12 cellular contexts compared by ENCODE assay signal in genomic region chr16:11155284-11155806, GRCh38.
DNase-seq lines count a peak whose midpoint lies in the region; ATAC-seq and TF ChIP-seq lines count a peak whose summit lies in the region.
"Had no signal": no experiment of that assay in that cellular context is flagged by ENCODE, and none has a peak within 500 bp of the region (broad histone marks: within the 10 kb centered on the region; RNA-seq: fewer than 3 reads in every experiment).

No MANE protein-coding gene starts in this region.

- H3K27me3 Mint-ChIP-seq in activated naive CD4-positive, alpha-beta T cell treated with anti-CD3 and anti-CD28 coated beads for 36 hours (ENCODE audit: low read depth) = no peaks in the 10 kb centered on the region

- no peak for TF ChIP-seq EP300 in upper lobe of left lung (IDR thresholded peaks at IDR 0.05)

- H3K23ac ChIP-seq in trophoblast cell (ENCODE audit: low read length) = no peak overlapping the region

- H2AFZ ChIP-seq in PC-3 (ENCODE audit: low read length) (peak overlapping the region; percentile 67), trophoblast cell (ENCODE audit: insufficient read depth, low read length, poor library complexity) (no peak overlapping the region)

- H2BK12ac ChIP-seq in trophoblast cell (ENCODE audit: low read length) = no peak overlapping the region

- H3K27ac ChIP-seq in PC-3 (ENCODE audit: low read length) (peak overlapping the region; percentile 79), trophoblast cell (ENCODE audit: low read depth, low read length) (no peak overlapping the region), upper lobe of left lung (no peak overlapping the region)

- H3K79me1 ChIP-seq in trophoblast cell (ENCODE audit: low read length) = peaks cover 3% of the 10 kb centered on the region

- H3K4me3 Mint-ChIP-seq in activated naive CD4-positive, alpha-beta T cell treated with anti-CD3 and anti-CD28 coated beads for 36 hours = no peak overlapping the region

- H3K36me3 ChIP-seq in PC-3 (ENCODE audit: low read depth, low read length) = no peaks in the 10 kb centered on the region
- H3K36me3 ChIP-seq in trophoblast cell (ENCODE audit: control insufficient read depth in 1 of 2, insufficient read depth in 2 of 2, low read length in 2 of 2) = no peaks in the 10 kb centered on the region
- no peaks in the 10 kb centered on the region for H3K36me3 ChIP-seq in upper lobe of left lung

- H4K12ac ChIP-seq in trophoblast cell (ENCODE audit: low read depth, low read length) = no peak overlapping the region

- CTCF ChIA-PET in PC-3 (lab: Charles Lee) = no interaction called here
- CTCF ChIA-PET in activated naive CD4-positive, alpha-beta T cell treated with anti-CD3 and anti-CD28 coated beads for 36 hours (lab: Charles Lee) = no interaction called here

- no peak for TF ChIP-seq POLR2A in upper lobe of left lung (IDR thresholded peaks at IDR 0.05)

- H2AK5ac ChIP-seq in trophoblast cell (ENCODE audit: low read length) = no peak overlapping the region

- H3K18ac ChIP-seq in trophoblast cell (ENCODE audit: low read length) = no peak overlapping the region

- no peaks in the 10 kb centered on the region for H4K20me1 ChIP-seq in PC-3 (ENCODE audit: low read length)

- no TSS peak for BruUV-seq in PC-3 (replicated peaks; lab: Mats Ljungman, UMichigan)

- TF ChIP-seq CTCF in PC-3 (conservative IDR thresholded peaks at IDR 0.05; ENCODE audit: low read depth, low read length) (no peak), cardiac fibroblast (IDR thresholded peaks at IDR 0.05; ENCODE audit: low read depth, low read length) (no peak), upper lobe of left lung (IDR thresholded peaks at IDR 0.05) (no peak)

- POLR2A ChIA-PET in PC-3 (lab: Charles Lee; ENCODE audit: unreplicated experiment) = no interaction called here

- no peak overlapping the region for H3K4ac ChIP-seq in trophoblast cell (ENCODE audit: low read depth, low read length)

- H4K8ac ChIP-seq in trophoblast cell (ENCODE audit: low read depth, low read length) = no peak overlapping the region

- peak overlapping the region; percentile 70 for H3K4me2 ChIP-seq in PC-3 (ENCODE audit: low read length)
- no peak overlapping the region for H3K4me2 ChIP-seq in trophoblast cell (ENCODE audit: low read length)

- H3K36me3 Mint-ChIP-seq in activated naive CD4-positive, alpha-beta T cell treated with anti-CD3 and anti-CD28 coated beads for 36 hours (ENCODE audit: low read depth) = peaks cover 2% of the 10 kb centered on the region

- H3F3A ChIP-seq in PC-3 (ENCODE audit: low read length, unreplicated experiment) = no peaks in the 10 kb centered on the region

- H3K27me3 ChIP-seq in PC-3 (ENCODE audit: low read length) (no peaks in the 10 kb centered on the region), trophoblast cell (ENCODE audit: insufficient read depth, low read length) (no peaks in the 10 kb centered on the region), upper lobe of left lung (no peaks in the 10 kb centered on the region)

- H2BK5ac ChIP-seq in trophoblast cell (ENCODE audit: low read depth, low read length, poor library complexity) = no peak overlapping the region

- ATAC-seq in PC-3 (peak; percentile 84), HG03439 (IDR thresholded peaks at IDR 0.05; ENCODE audit: unreplicated experiment) (no peak), upper lobe of left lung (ENCODE audit: low FRiP score in 2 of 2) (no peak)

- no peak overlapping the region for H4K91ac ChIP-seq in trophoblast cell (ENCODE audit: low read depth, low read length)

- no peak overlapping the region for H3K27ac Mint-ChIP-seq in activated naive CD4-positive, alpha-beta T cell treated with anti-CD3 and anti-CD28 coated beads for 36 hours

- H3K4me3 ChIP-seq in PC-3 (ENCODE audit: low read length) = no peak overlapping the region
- H3K4me3 ChIP-seq in cardiac fibroblast (replicated peaks in 1 of 2; ENCODE audit: low read depth in 2 of 2, low read length in 2 of 2) = no peak overlapping the region
- no peak overlapping the region for H3K4me3 ChIP-seq in trophoblast cell (ENCODE audit: low read depth, low read length)
- no peak overlapping the region for H3K4me3 ChIP-seq in upper lobe of left lung

- H3K9me2 ChIP-seq in PC-3 (replicated peaks; ENCODE audit: low read length) = no peaks in the 10 kb centered on the region

- peaks cover 5% of the 10 kb centered on the region for H3K4me1 Mint-ChIP-seq in activated naive CD4-positive, alpha-beta T cell treated with anti-CD3 and anti-CD28 coated beads for 36 hours (ENCODE audit: low read depth)

- no peak overlapping the region for H3K14ac ChIP-seq in trophoblast cell (ENCODE audit: low read length)

- H3K4me1 ChIP-seq in PC-3 (ENCODE audit: insufficient read depth, low read length) (peaks cover 11% of the 10 kb centered on the region), trophoblast cell (ENCODE audit: control insufficient read depth in 1 of 2, insufficient read depth in 2 of 2, low read length in 2 of 2) (peaks cover 6 to 14% of the 10 kb centered on the region in 2 experiments), upper lobe of left lung (peaks cover 2 to 11% (median 6%) of the 10 kb centered on the region in 4 donors)

- H3K79me2 ChIP-seq in PC-3 (ENCODE audit: low read length) (no peaks in the 10 kb centered on the region), trophoblast cell (ENCODE audit: control insufficient read depth, insufficient read depth, low read length, poor library complexity) (no peaks in the 10 kb centered on the region)

- H3K9ac ChIP-seq in PC-3 (ENCODE audit: low read length) = peak overlapping the region; percentile 30; the same call in 1 of the 2 replicates
- H3K9ac ChIP-seq in trophoblast cell (ENCODE audit: low read length) = no peak overlapping the region

- intact Hi-C loops in PC-3 (cut with micrococcal nuclease) = no loop called here
- intact Hi-C loops in activated naive CD4-positive, alpha-beta T cell treated with anti-CD3 and anti-CD28 coated beads for 36 hours (cut with micrococcal nuclease) = no loop called here

- no peaks in the 10 kb centered on the region for H3K9me3 Mint-ChIP-seq in activated naive CD4-positive, alpha-beta T cell treated with anti-CD3 and anti-CD28 coated beads for 36 hours

- no peak overlapping the region for H2BK120ac ChIP-seq in trophoblast cell (ENCODE audit: insufficient read depth, low read length, poor library complexity)

- WGBS in trophoblast cell (ENCODE audit: extremely low coverage, insufficient coverage, insufficient read length) = no CpG with 5 or more reads among the region's 13 CpGs
- WGBS in upper lobe of left lung, 2 donors = 88 to 94% methylated on average over 10 to 13 of the region's 13 CpGs

- H3K9me3 ChIP-seq in PC-3 (ENCODE audit: low read length) (no peaks in the 10 kb centered on the region), trophoblast cell (ENCODE audit: insufficient read depth, low read depth, low read length) (peaks cover under 1% of the 10 kb centered on the region), upper lobe of left lung (no peaks in the 10 kb centered on the region)

- DNase-seq in activated T-cell treated with anti-CD3 and anti-CD28 coated beads for 48 hours (ENCODE audit: low read depth) (peak; percentile 24), activated T-cell treated with anti-CD3 and anti-CD28 coated beads for 4 hours (no peak), PC-3 (peak; percentile 73), cardiac fibroblast (ENCODE audit: low read depth in 2 of 2) (peak; percentile 68 to 82), trophoblast cell (peak; percentile 66 to 86), upper lobe of left lung (no peak)
- DNase-seq in activated naive CD4-positive, alpha-beta T cell treated with anti-CD3 and anti-CD28 coated beads for 36 hours = no peak
- DNase-seq: activated gamma-delta T cell treated with Interleukin-2 at 50 U/mL for 16 hours; effector CD8-positive, alpha-beta T cell; NCI-H187; T-helper 9 cell had no signal

Comparison
In these comparisons a context has a peak if more than half of its experiments do, and no peak if none do; other contexts are left out.
1. DNase-seq: peak in activated T-cell treated with anti-CD3 and anti-CD28 coated beads for 48 hours (single experiment), PC-3 (single experiment), cardiac fibroblast (2 of 2) and trophoblast cell (2 of 2); none in activated T-cell treated with anti-CD3 and anti-CD28 coated beads for 4 hours (single experiment), activated naive CD4-positive, alpha-beta T cell treated with anti-CD3 and anti-CD28 coated beads for 36 hours (single experiment) and upper lobe of left lung (0 of 2).